1 cellular context compared by ENCODE assay signal in the genomic region with DNA sequence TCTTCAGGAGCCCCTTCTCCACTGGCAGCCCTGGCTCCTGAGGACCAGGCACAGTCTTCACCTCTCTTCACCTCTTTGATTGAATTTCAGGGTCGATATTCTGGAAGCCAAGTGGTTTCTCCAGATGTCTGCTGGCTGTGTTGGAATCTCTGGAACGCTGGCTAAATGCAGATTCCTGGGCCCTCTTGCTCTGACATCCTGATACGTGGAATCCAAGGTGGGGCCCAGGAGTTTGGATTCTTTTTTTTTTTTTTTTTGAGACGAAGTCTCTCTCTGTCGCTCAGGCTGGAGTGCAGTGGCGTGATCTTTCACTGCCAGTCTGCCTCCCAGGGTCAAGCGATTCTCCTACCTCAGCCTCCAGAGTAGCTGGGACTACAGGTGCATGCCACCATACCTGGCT.
TF ChIP-seq lines count a peak whose summit lies in the region.

No MANE protein-coding gene starts in this region.

TF ChIP-seq in GM23338, 12 proteins besides CTCF, POLR2A, EP300 and RAD21 (continued from another document):
- TF ChIP-seq ZNF462 (CRISPR knock-in tag; IDR thresholded peaks at IDR 0.05): no peak
